In the genomic region with DNA sequence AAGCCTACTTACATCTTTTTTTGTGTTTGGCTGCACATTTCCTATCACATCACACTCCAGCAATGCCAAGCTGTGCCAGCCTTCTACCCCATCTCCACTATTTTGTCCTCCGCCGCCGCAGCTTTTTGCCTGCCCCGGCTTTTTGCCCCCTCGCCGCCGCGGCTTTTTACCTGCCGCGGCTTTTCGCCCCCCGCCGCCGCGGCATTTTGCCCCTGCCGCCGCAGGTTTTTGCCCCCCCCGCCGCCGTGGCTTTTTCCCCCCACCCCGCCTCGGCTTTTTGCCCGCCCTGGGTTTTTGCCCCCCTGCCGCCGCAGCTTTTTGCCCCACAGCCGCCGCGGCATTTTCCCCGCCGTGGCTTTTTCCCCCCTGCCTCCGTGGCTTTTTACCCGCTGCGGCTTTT, we compare ENCODE assay signal across 32 cellular contexts.
DNase-seq lines count a peak whose midpoint lies in the region; ATAC-seq and TF ChIP-seq lines count a peak whose summit lies in the region.
"Had no signal": no experiment of that assay in that cellular context is flagged by ENCODE, and none has a peak within 500 bp of the region (broad histone marks: within the 10 kb centered on the region; RNA-seq: fewer than 3 reads in every experiment).

No MANE protein-coding gene starts in this region.

- H3K27me3 ChIP-seq in esophagus muscularis mucosa, result peaks cover 0 to 34% (median 0%) of the 10 kb centered on the region in 4 donors
- no peaks in the 10 kb centered on the region for H3K27me3 ChIP-seq in Caco-2 (replicated peaks; ENCODE audit: control insufficient read depth, insufficient read depth, low read length)
- no peaks in the 10 kb centered on the region for H3K27me3 ChIP-seq in right lobe of liver
- H3K27me3 ChIP-seq: BE2C; BLaER1; BLaER1 treated with 17β-estradiol and CSF1 and Interleukin-3, amounts not matched to agents 10 nM and 100 nM had no signal

- no peaks in the 10 kb centered on the region for H3K4me1 Mint-ChIP-seq in Caco-2 (ENCODE audit: low read depth, unreplicated experiment)
- H3K4me1 Mint-ChIP-seq: B cell; CD14-positive monocyte; CD4-positive, alpha-beta memory T cell; CD4-positive, CD25-positive, alpha-beta regulatory T cell; CD8-positive, alpha-beta memory T cell had no signal

- H3K4me1 ChIP-seq in esophagus muscularis mucosa (no peaks in the 10 kb centered on the region), Caco-2 (no peaks in the 10 kb centered on the region), right lobe of liver (no peaks in the 10 kb centered on the region)
- H3K4me1 ChIP-seq: A549; BE2C; BLaER1; BLaER1 treated with 17β-estradiol and CSF1 and Interleukin-3, amounts not matched to agents 10 nM and 100 nM had no signal

- TF ChIP-seq POLR2A in esophagus muscularis mucosa (IDR thresholded peaks at IDR 0.05; ENCODE audit: low read depth) (no peak), right lobe of liver (IDR thresholded peaks at IDR 0.05) (no peak)

- H3K9me3 Mint-ChIP-seq in Caco-2 (ENCODE audit: unreplicated experiment), result no peaks in the 10 kb centered on the region

- no peak overlapping the region for H3K27ac Mint-ChIP-seq in Caco-2 (ENCODE audit: unreplicated experiment)
- H3K27ac Mint-ChIP-seq: B cell; CD14-positive monocyte; CD4-positive, alpha-beta memory T cell; CD4-positive, alpha-beta T cell; CD8-positive, alpha-beta memory T cell; CD8-positive, alpha-beta T cell had no signal

- H3K9me3 ChIP-seq in esophagus muscularis mucosa (peaks cover 0 to 16% (median 6%) of the 10 kb centered on the region in 4 donors), Caco-2 (no peaks in the 10 kb centered on the region), right lobe of liver (no peaks in the 10 kb centered on the region)
- H3K9me3 ChIP-seq: A549, BE2C had no signal

- H3K27me3 Mint-ChIP-seq in Caco-2 (ENCODE audit: insufficient read depth, unreplicated experiment), result no peaks in the 10 kb centered on the region
- H3K27me3 Mint-ChIP-seq: B cell; CD4-positive, alpha-beta memory T cell; CD4-positive, alpha-beta T cell; CD4-positive, CD25-positive, alpha-beta regulatory T cell; CD8-positive, alpha-beta memory T cell had no signal

- no peaks in the 10 kb centered on the region for H3K36me3 Mint-ChIP-seq in Caco-2 (ENCODE audit: insufficient read depth, unreplicated experiment)
- H3K36me3 Mint-ChIP-seq: CD14-positive monocyte; CD4-positive, CD25-positive, alpha-beta regulatory T cell; CD8-positive, alpha-beta memory T cell; CD8-positive, alpha-beta T cell had no signal

- DNase-seq in D341Med (ENCODE audit: low spot score) (peak; percentile 3), GM13976 (ENCODE audit: low spot score) (peak; percentile 3), esophagus muscularis mucosa (ENCODE audit: extremely low spot score) (peak; percentile 57), Caco-2 (no peak), AG20443 (ENCODE audit: low spot score) (no peak), right lobe of liver (no peak)
- DNase-seq: 8988T; ACHN; AML-193; BE2C; C1 segment of cervical spinal cord; Calu3; CD4-positive, alpha-beta T cell; CD4-positive, CD25-positive, alpha-beta regulatory T cell; CD8-positive, alpha-beta memory T cell; CD8-positive, alpha-beta T cell; COR-L47; DMS 273 treated with DMSO at 0.1 percent for 48 hours; DMS153; DMS53; DMS79; DMS79 treated with DMSO at 0.1 percent for 48 hours; DND-41; EL had no signal

- POLR2A ChIA-PET in Caco-2 (lab: Charles Lee), result no interaction called here

- in situ Hi-C loops in GM13976 (cut with MboI; ENCODE audit: low sequenced_read_pairs, unreplicated experiment), result no loop called here

- H3K36me3 ChIP-seq in esophagus muscularis mucosa (no peaks in the 10 kb centered on the region), Caco-2 (ENCODE audit: control insufficient read depth, insufficient read depth, low read length) (no peaks in the 10 kb centered on the region), right lobe of liver (no peaks in the 10 kb centered on the region)
- H3K36me3 ChIP-seq: BE2C; BLaER1; BLaER1 treated with 17β-estradiol and CSF1 and Interleukin-3, amounts not matched to agents 10 nM and 100 nM had no signal

- WGBS in esophagus muscularis mucosa, result 67% methylated on average over 33 of the region's 33 CpGs
- 62% methylated on average over 28 of the region's 33 CpGs for WGBS in right lobe of liver (ENCODE audit: insufficient coverage, low coverage, low lambda C conversion rate, missing lambda C conversion rate)

- TF ChIP-seq EP300 in esophagus muscularis mucosa (IDR thresholded peaks at IDR 0.05), result no peak

- intact Hi-C loops in esophagus muscularis mucosa (cut with DNase I) (no loop called here), Caco-2 (cut with micrococcal nuclease; ENCODE audit: unreplicated experiment) (no loop called here), right lobe of liver (cut with DNase I) (no loop called here)

- no peak for TF ChIP-seq CTCF in GM13976 (IDR thresholded peaks at IDR 0.05; ENCODE audit: borderline replicate concordance, control extremely low read depth, extremely low read depth, insufficient read depth, missing control alignments)
- TF ChIP-seq CTCF in esophagus muscularis mucosa (IDR thresholded peaks at IDR 0.05), result no peak
- TF ChIP-seq CTCF in Caco-2 (IDR thresholded peaks at IDR 0.05; ENCODE audit: insufficient read depth in 1 of 2, low read depth in 1 of 2, low read length in 1 of 2, severe bottlenecking in 1 of 2, unreplicated experiment in 1 of 2), result no peak
- TF ChIP-seq CTCF in right lobe of liver (IDR thresholded peaks at IDR 0.05), result no peak

- no peak overlapping the region for H3K27ac ChIP-seq in esophagus muscularis mucosa (replicated peaks in 1 of 4)
- no peak overlapping the region for H3K27ac ChIP-seq in right lobe of liver
- H3K27ac ChIP-seq: 22Rv1; A549; BLaER1; BLaER1 treated with 17β-estradiol and CSF1 and Interleukin-3, amounts not matched to agents 10 nM and 100 nM; C4-2B had no signal

- no peak overlapping the region for H3K4me3 ChIP-seq in esophagus muscularis mucosa
- no peak overlapping the region for H3K4me3 ChIP-seq in Caco-2 (ENCODE audit: low read depth, low read length)
- no peak overlapping the region for H3K4me3 ChIP-seq in right lobe of liver
- H3K4me3 ChIP-seq: A549; BLaER1; BLaER1 treated with 17β-estradiol and CSF1 and Interleukin-3, amounts not matched to agents 10 nM and 100 nM had no signal

- ATAC-seq in right lobe of liver, result no peak
- ATAC-seq: A549; CD8-positive, alpha-beta T cell had no signal

- BruUV-seq in Caco-2 (replicated peaks; lab: Mats Ljungman, UMichigan), result no TSS peak

- CTCF ChIA-PET in Caco-2 (lab: Charles Lee), result no interaction called here

- H3K4me3 Mint-ChIP-seq in Caco-2 (ENCODE audit: unreplicated experiment), result no peak overlapping the region
- H3K4me3 Mint-ChIP-seq: B cell; CD14-positive monocyte; CD4-positive, alpha-beta memory T cell; CD4-positive, alpha-beta T cell; CD4-positive, CD25-positive, alpha-beta regulatory T cell; CD8-positive, alpha-beta memory T cell; CD8-positive, alpha-beta T cell had no signal

Comparison
In these comparisons a context has a peak if more than half of its experiments do, and no peak if none do; other contexts are left out.
1. DNase-seq: peak in D341Med (single experiment), GM13976 (single experiment) and esophagus muscularis mucosa (single experiment); none in Caco-2 (0 of 2), AG20443 (single experiment) and right lobe of liver (0 of 3).